In the genomic region with DNA sequence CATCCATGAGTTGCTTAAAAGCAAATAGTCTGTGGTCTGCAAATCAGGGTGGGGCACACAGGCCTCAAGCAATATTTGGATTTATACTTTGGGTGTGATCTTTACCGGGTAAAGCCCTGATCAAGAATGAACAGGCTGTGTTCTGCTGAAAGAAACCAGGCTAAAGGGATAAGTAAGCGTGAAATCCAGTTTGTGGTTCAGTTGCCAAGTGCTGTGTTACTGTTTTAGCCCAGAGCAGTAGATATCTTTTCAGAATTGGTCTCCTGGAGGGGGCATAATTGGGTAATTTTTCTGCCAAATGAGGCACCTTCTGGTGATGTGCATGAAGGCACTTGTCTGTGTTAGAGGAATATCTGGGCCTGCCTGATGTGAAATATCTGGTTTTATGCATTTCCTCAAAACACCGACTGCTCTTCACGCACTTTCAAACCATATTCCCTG, we compare ENCODE assay signal across 11 cellular contexts. TPM values are rescaled to one million over a fixed set of nuclear protein-coding genes. Genes with fewer than 3 reads are reported as not detected.
DNase-seq lines count a peak whose midpoint lies in the region; ATAC-seq, FAIRE-seq and TF ChIP-seq lines count a peak whose summit lies in the region.
"Had no signal": no experiment of that assay in that cellular context is flagged by ENCODE, and none has a peak within 500 bp of the region (broad histone marks: within the 10 kb centered on the region; RNA-seq: fewer than 3 reads in every experiment).

No MANE protein-coding gene starts in this region.

- no peak overlapping the region for H3K9ac ChIP-seq in mesendoderm (ENCODE audit: low read length)
- H3K9ac ChIP-seq: SK-N-SH had no signal

- no peaks in the 10 kb centered on the region for H3K79me2 ChIP-seq in mesendoderm (ENCODE audit: control insufficient read depth, insufficient read depth, low read length)

- WGBS in mesendoderm (ENCODE audit: extremely low coverage, insufficient coverage, low lambda C conversion rate) = no CpG with 5 or more reads among the region's 4 CpGs

- no peak overlapping the region for H3K56ac ChIP-seq in mesendoderm (ENCODE audit: low read length)

- H3K36me3 ChIP-seq in mesendoderm (ENCODE audit: control insufficient read depth, insufficient read depth, low read length) = no peaks in the 10 kb centered on the region

- H2BK5ac ChIP-seq in mesendoderm (ENCODE audit: low read length) = no peak overlapping the region

- H3K4me3 ChIP-seq in NB4 (ENCODE audit: low read depth, low read length) (no peak overlapping the region), mesendoderm (ENCODE audit: low read length) (no peak overlapping the region)
- H3K4me3 ChIP-seq: psoas muscle had no signal

- no peak for ATAC-seq in activated CD8-positive, alpha-beta T cell treated with anti-CD3 and anti-CD28 coated beads for 36 hours
- ATAC-seq: psoas muscle had no signal

- H2AK5ac ChIP-seq in mesendoderm (ENCODE audit: low read length) = no peak overlapping the region

- DNase-seq in G401 (ENCODE audit: low spot score) (peak; percentile 11), NB4 (ENCODE audit: low read depth) (peak; percentile 76), mesendoderm (no peak), DMS53 treated with DMSO at 0.1 percent for 48 hours (lab: John Stamatoyannopoulos, UW; ENCODE audit: unreplicated experiment) (no peak), H54 (ENCODE audit: insufficient read length, low spot score) (no peak), GDM1 (lab: John Stamatoyannopoulos, UW) (no peak)
- no peak for DNase-seq in activated CD8-positive, alpha-beta T cell treated with anti-CD3 and anti-CD28 coated beads for 36 hours
- DNase-seq: NCI-H2171, psoas muscle, SK-N-SH had no signal

- FAIRE-seq in H54 (lab: Jason Lieb, UNC) = no peak
- FAIRE-seq: H1 had no signal

- no peaks in the 10 kb centered on the region for H3K79me1 ChIP-seq in mesendoderm (ENCODE audit: low read length)

- in situ Hi-C loops in G401 (cut with HindIII; ENCODE audit: low sequenced_read_pairs) = no loop called here

- H3K36me3 Mint-ChIP-seq in activated CD8-positive, alpha-beta T cell treated with anti-CD3 and anti-CD28 coated beads for 36 hours (ENCODE audit: low read depth) = peaks cover 64% of the 10 kb centered on the region

- H4K8ac ChIP-seq in mesendoderm (ENCODE audit: low read depth, low read length) = no peak overlapping the region

- POLR2A ChIA-PET in activated CD8-positive, alpha-beta T cell treated with anti-CD3 and anti-CD28 coated beads for 36 hours (lab: Charles Lee) = no interaction called here

- no peak overlapping the region for H2BK15ac ChIP-seq in mesendoderm (replicated peaks; ENCODE audit: low read depth)

- H3K9me3 Mint-ChIP-seq in activated CD8-positive, alpha-beta T cell treated with anti-CD3 and anti-CD28 coated beads for 36 hours = no peaks in the 10 kb centered on the region

- no peak overlapping the region for H3K18ac ChIP-seq in mesendoderm (ENCODE audit: low read length)

- peak overlapping the region; percentile 67 for H3K27ac Mint-ChIP-seq in activated CD8-positive, alpha-beta T cell treated with anti-CD3 and anti-CD28 coated beads for 36 hours

- CTCF ChIA-PET in activated CD8-positive, alpha-beta T cell treated with anti-CD3 and anti-CD28 coated beads for 36 hours (lab: Charles Lee) = interaction anchor here (1.3 to 1.8 kb wide), 2 partner anchors 16 to 17 kb away, joined by 6 read pairs; no protein-coding TSS in a partner anchor

- no peak overlapping the region for H3K27ac ChIP-seq in mesendoderm (ENCODE audit: low read depth, low read length)
- H3K27ac ChIP-seq: psoas muscle had no signal

- H4K5ac ChIP-seq in mesendoderm (ENCODE audit: low read length) = no peak overlapping the region

- no peak for TF ChIP-seq CTCF in NB4 (IDR thresholded peaks at IDR 0.05; ENCODE audit: low read depth, low read length)
- TF ChIP-seq CTCF in activated CD8-positive, alpha-beta T cell treated with anti-CD3 and anti-CD28 coated beads for 36 hours (IDR thresholded peaks at IDR 0.05) = no peak

- no peak overlapping the region for H2BK120ac ChIP-seq in mesendoderm (ENCODE audit: low read depth, low read length)

- TF ChIP-seq POLR2A in NB4 (IDR thresholded peaks at IDR 0.05; ENCODE audit: extremely low read depth, insufficient read length) = no peak
- no peak for TF ChIP-seq POLR2A in H54 (IDR thresholded peaks at IDR 0.05; ENCODE audit: low read depth, low read length)

- no peaks in the 10 kb centered on the region for H3K27me3 ChIP-seq in mesendoderm (ENCODE audit: insufficient read depth, low read length, poor library complexity)

- no peak overlapping the region for H3K4me3 Mint-ChIP-seq in activated CD8-positive, alpha-beta T cell treated with anti-CD3 and anti-CD28 coated beads for 36 hours

- H3K23ac ChIP-seq in mesendoderm (ENCODE audit: low read length) = no peak overlapping the region

- H3K4ac ChIP-seq in mesendoderm (ENCODE audit: low read depth, low read length) = peak overlapping the region; percentile 16

- intact Hi-C loops in activated CD8-positive, alpha-beta T cell treated with anti-CD3 and anti-CD28 coated beads for 36 hours (cut with micrococcal nuclease) = no loop called here

- H3K4me2 ChIP-seq in mesendoderm (ENCODE audit: low read length) = no peak overlapping the region
- H3K4me2 ChIP-seq: SK-N-SH had no signal

- no peaks in the 10 kb centered on the region for H3K27me3 Mint-ChIP-seq in activated CD8-positive, alpha-beta T cell treated with anti-CD3 and anti-CD28 coated beads for 36 hours

- H3K4me1 ChIP-seq in mesendoderm (ENCODE audit: control insufficient read depth, low read depth, low read length) = no peaks in the 10 kb centered on the region
- H3K4me1 ChIP-seq: psoas muscle had no signal

- H3K4me1 Mint-ChIP-seq in activated CD8-positive, alpha-beta T cell treated with anti-CD3 and anti-CD28 coated beads for 36 hours (ENCODE audit: low read depth) = peaks cover 24% of the 10 kb centered on the region

RNA-seq across cellular contexts. Expression of a gene that starts 21.4 kb away (rescaled TPM):
- not detected in 2 replicates for total RNA-seq in G401 (2014; rRNA removed; shearing (Covaris generic))
- 1 to 10 TPM; 6.7 to 8.6 TPM for total RNA-seq in activated CD8-positive, alpha-beta T cell treated with anti-CD3 and anti-CD28 coated beads for 36 hours
- 0.94 TPM for polyA plus RNA-seq in mesendoderm (2013, experiment 1 of 2)
- 0.97 TPM for polyA plus RNA-seq in mesendoderm (2013, experiment 2 of 2)

RNA-seq across cellular contexts. Expression of a gene that starts 45.5 kb away (rescaled TPM):
- not detected in 2 replicates for total RNA-seq in G401 (2014; rRNA removed; shearing (Covaris generic))
- 100 to 1,000 TPM; 190 to 199 TPM for total RNA-seq in activated CD8-positive, alpha-beta T cell treated with anti-CD3 and anti-CD28 coated beads for 36 hours
- 1.6 TPM for polyA plus RNA-seq in mesendoderm (2013, experiment 1 of 2)
- 1.3 TPM for polyA plus RNA-seq in mesendoderm (2013, experiment 2 of 2)

Comparison
In these comparisons a context has a peak if more than half of its experiments do, and no peak if none do; other contexts are left out.
1. DNase-seq: peak in G401 (single experiment) and NB4 (single experiment); none in activated CD8-positive, alpha-beta T cell treated with anti-CD3 and anti-CD28 coated beads for 36 hours (single experiment), mesendoderm (single experiment), DMS53 treated with DMSO at 0.1 percent for 48 hours (single experiment), H54 (single experiment) and GDM1 (single experiment).
2. RNA of a gene that starts 45.5 kb away (total RNA-seq): 190 to 199 TPM in activated CD8-positive, alpha-beta T cell treated with anti-CD3 and anti-CD28 coated beads for 36 hours; not detected in G401; every median in the first group is over 100 times any median in the second.